In the genomic region with DNA sequence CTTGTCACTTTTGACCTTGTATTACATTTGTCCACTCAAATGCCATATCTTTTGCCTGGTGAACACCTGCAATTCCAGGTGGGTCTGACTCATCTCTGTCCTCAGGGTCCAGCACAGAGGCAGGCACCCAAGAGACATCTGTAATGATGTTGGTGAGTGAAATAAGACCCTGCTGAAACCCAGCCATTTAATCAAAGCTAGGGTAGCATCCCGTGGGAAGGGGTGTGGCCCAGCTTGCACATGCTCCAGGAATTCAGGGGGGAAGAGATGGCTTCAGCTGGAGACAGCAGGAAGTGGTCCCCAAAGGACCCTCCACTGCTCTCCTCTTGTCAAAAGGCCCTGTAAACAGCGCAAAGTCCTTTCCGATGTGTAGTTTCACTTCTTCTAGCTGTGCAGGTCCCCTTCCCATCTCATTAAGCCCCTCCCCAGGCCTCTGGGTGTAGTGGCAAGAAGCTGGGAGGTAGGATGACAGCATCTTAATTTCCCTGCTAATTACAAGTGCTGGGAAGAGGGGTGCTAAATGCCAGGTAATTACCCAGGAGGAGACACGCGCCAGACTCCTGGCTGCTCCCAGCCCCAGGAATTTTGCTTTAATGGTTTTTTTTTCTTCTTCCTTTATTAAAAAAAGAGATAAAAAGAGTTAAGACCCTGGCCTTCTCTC, we compare ENCODE assay signal across 1 cellular context.
TF ChIP-seq lines count a peak whose summit lies in the region.

No MANE protein-coding gene starts in this region.

TF ChIP-seq in HEK293, 187 proteins besides CTCF, POLR2A, EP300 and RAD21 (continued from another document):
- TF ChIP-seq, protein P1, sequence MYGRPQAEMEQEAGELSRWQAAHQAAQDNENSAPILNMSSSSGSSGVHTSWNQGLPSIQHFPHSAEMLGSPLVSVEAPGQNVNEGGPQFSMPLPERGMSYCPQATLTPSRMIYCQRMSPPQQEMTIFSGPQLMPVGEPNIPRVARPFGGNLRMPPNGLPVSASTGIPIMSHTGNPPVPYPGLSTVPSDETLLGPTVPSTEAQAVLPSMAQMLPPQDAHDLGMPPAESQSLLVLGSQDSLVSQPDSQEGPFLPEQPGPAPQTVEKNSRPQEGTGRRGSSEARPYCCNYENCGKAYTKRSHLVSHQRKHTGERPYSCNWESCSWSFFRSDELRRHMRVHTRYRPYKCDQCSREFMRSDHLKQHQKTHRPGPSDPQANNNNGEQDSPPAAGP (tag by site-specific recombination; IDR thresholded peaks at IDR 0.05), result peak; percentile 87; the same call in 1 of the 2 replicates
- TF ChIP-seq ZNF510 (tag by site-specific recombination; IDR thresholded peaks at IDR 0.05; ENCODE audit: insufficient replicate concordance) (no peak), KLF10 (tag by site-specific recombination; IDR thresholded peaks at IDR 0.05) (0 out of 2 replicates have a peak, but pooled peaks have one; percentile 36), ZNF221 (tag by site-specific recombination; IDR thresholded peaks at IDR 0.05; ENCODE audit: borderline replicate concordance) (no peak), KLF1 (tag by site-specific recombination; IDR thresholded peaks at IDR 0.05) (peak; percentile 71), KLF7 (tag by site-specific recombination; IDR thresholded peaks at IDR 0.05; ENCODE audit: borderline replicate concordance) (no peak), OSR2 (tag by site-specific recombination; IDR thresholded peaks at IDR 0.05) (peak; percentile 16; the same call in 1 of the 2 replicates), ZNF211 (tag by site-specific recombination; IDR thresholded peaks at IDR 0.05; ENCODE audit: low read depth) (no peak), GLIS1 (tag by site-specific recombination; IDR thresholded peaks at IDR 0.05) (peak; percentile 57)
- TF ChIP-seq, protein P2, sequence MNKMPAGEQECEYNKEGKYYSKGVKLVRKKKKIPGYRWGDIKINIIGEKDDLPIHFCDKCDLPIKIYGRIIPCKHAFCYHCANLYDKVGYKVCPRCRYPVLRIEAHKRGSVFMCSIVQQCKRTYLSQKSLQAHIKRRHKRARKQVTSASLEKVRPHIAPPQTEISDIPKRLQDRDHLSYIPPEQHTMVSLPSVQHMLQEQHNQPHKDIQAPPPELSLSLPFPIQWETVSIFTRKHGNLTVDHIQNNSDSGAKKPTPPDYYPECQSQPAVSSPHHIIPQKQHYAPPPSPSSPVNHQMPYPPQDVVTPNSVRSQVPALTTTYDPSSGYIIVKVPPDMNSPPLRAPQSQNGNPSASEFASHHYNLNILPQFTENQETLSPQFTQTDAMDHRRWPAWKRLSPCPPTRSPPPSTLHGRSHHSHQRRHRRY (tag by site-specific recombination; IDR thresholded peaks at IDR 0.05), result no peak
